Comparison of ENCODE assay signal across 1 cellular context in the genomic region with DNA sequence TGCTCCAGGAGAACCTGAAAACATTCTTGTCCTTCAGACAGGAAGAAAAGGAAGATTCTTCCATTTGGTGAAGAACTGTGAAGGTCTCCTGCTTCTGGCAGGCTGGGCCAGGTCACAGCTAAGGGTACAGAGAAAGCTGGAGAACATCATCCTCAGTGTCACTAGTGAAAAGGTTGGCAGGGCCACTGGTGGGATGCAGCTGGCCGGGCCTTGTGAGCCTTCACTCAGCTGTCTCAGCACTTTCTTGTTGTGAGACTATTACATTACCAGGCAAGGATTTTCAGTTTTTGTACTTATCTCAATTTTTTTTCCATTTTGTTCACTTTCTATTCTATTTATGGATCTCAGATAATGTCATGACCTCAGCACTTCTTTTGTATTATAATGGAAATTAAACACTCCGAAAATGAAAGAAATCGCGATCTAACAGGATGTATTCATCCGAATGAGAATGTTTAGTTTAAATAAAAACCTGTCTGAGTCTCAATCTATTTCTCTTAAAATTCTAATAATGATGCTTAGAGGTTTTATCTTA.
TF ChIP-seq lines count a peak whose summit lies in the region.

No MANE protein-coding gene starts in this region.

TF ChIP-seq in IMR-90, 13 proteins besides CTCF, POLR2A, EP300 and RAD21:
- TF ChIP-seq RCOR1 (IDR thresholded peaks at IDR 0.05; ENCODE audit: insufficient replicate concordance, low read length) (no peak), MAFK (IDR thresholded peaks at IDR 0.05; ENCODE audit: low read depth, low read length) (peak; percentile 4; the same call in 1 of the 2 replicates), SMC3 (IDR thresholded peaks at IDR 0.05; ENCODE audit: low read depth, low read length) (no peak)
